ENCODE assay signal across 21 cellular contexts in the genomic region with DNA sequence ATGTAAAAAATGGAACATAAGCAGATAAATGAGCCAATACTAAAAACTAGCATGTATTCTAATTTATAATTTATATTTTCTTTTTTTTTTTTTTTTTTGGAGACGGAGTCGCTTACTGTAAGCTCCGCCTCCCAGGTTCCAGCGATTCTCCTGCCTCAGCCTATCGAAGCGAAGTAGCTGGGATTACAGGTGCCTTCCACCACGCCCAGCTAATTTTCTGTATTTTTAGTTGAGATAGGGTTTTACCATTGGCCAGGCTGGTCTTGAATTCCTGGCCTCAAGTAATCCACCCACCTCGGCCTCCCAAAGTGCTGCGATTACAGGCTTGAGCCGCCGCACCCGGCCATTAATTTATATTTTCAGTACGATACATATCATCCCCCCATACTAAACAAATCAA. TPM values are rescaled to one million over a fixed set of nuclear protein-coding genes. Genes with fewer than 3 reads are reported as not detected.
DNase-seq lines count a peak whose midpoint lies in the region; ATAC-seq and TF ChIP-seq lines count a peak whose summit lies in the region.
"Had no signal": no experiment of that assay in that cellular context is flagged by ENCODE, and none has a peak within 500 bp of the region (broad histone marks: within the 10 kb centered on the region; RNA-seq: fewer than 3 reads in every experiment).

No MANE protein-coding gene starts in this region.

- H3K4me3 Mint-ChIP-seq in CD4-positive, alpha-beta T cell: peak overlapping the region; percentile 64
- peak overlapping the region; percentile 92 for H3K4me3 Mint-ChIP-seq in activated naive CD8-positive, alpha-beta T cell treated with anti-CD3 and anti-CD28 coated beads, Interleukin-2, amount 50 U/mL, for 24 hours
- peak overlapping the region; percentile 55 to 86 (median 72) for H3K4me3 Mint-ChIP-seq in nephron
- H3K4me3 Mint-ChIP-seq: dendritic cell treated with granulocyte-macrophage colony-stimulating factor and Interleukin-4, amounts not matched to agents 40 ng/mL and 50 ng/mL, for 4 days had no signal

- POLR2A ChIA-PET in CD4-positive, alpha-beta T cell (lab: Charles Lee): no interaction called here

- in situ Hi-C loops in GM13977 (cut with MboI; ENCODE audit: low pct_unique_long_range_greater_than_20kb, low sequenced_read_pairs, unreplicated experiment): no loop called here

- peak overlapping the region; percentile 88 for H3K4me3 ChIP-seq in LNCaP clone FGC (ENCODE audit: low read depth, low read length)
- H3K4me3 ChIP-seq: gastroesophageal sphincter had no signal

- intact Hi-C loops in CD4-positive, alpha-beta T cell (cut with DNase I, micrococcal nuclease): loop anchor here in 1 of 2 experiments (5.0 to 10.0 kb wide), 5 partner anchors 149 to 657 kb away; partner anchors contain the start of genes CDKN3 and GCH1

- no peak overlapping the region for H3K27ac ChIP-seq in CD4-positive, alpha-beta T cell (ENCODE audit: low read depth, low read length)
- H3K27ac ChIP-seq: left lung, parathyroid adenoma had no signal

- no peaks in the 10 kb centered on the region for H3K27me3 ChIP-seq in CD4-positive, alpha-beta T cell (ENCODE audit: control insufficient read depth, insufficient read depth, low read length)
- H3K27me3 ChIP-seq: breast epithelium, gastroesophageal sphincter, left lung, sigmoid colon had no signal

- CTCF ChIA-PET in CD4-positive, alpha-beta T cell (lab: Charles Lee): interaction anchor here (0.7 to 1.2 kb wide), 2 partner anchors 27 to 231 kb away, joined by 3 read pairs; partner anchors contain the start of genes SOCS4 and WDHD1

- peak overlapping the region; percentile 61 for H3K27ac Mint-ChIP-seq in CD4-positive, alpha-beta T cell
- H3K27ac Mint-ChIP-seq in activated naive CD8-positive, alpha-beta T cell treated with anti-CD3 and anti-CD28 coated beads, Interleukin-2, amount 50 U/mL, for 24 hours: peak overlapping the region; percentile 23
- H3K27ac Mint-ChIP-seq in nephron: peak overlapping the region; percentile 21 to 77 (median 38)
- H3K27ac Mint-ChIP-seq: dendritic cell treated with granulocyte-macrophage colony-stimulating factor and Interleukin-4, amounts not matched to agents 40 ng/mL and 50 ng/mL, for 4 days had no signal

- peaks cover 61% of the 10 kb centered on the region for H3K4me1 Mint-ChIP-seq in CD4-positive, alpha-beta T cell (ENCODE audit: low read depth)
- peaks cover 48% of the 10 kb centered on the region for H3K4me1 Mint-ChIP-seq in activated naive CD8-positive, alpha-beta T cell treated with anti-CD3 and anti-CD28 coated beads, Interleukin-2, amount 50 U/mL, for 24 hours
- peaks cover 29% of the 10 kb centered on the region for H3K4me1 Mint-ChIP-seq in nephron

- no peaks in the 10 kb centered on the region for H3K9me3 ChIP-seq in CD4-positive, alpha-beta T cell (ENCODE audit: control insufficient read depth, low read length)
- H3K9me3 ChIP-seq: breast epithelium, gastroesophageal sphincter, left lung, sigmoid colon had no signal

- no peaks in the 10 kb centered on the region for H3K27me3 Mint-ChIP-seq in CD4-positive, alpha-beta T cell
- no peaks in the 10 kb centered on the region for H3K27me3 Mint-ChIP-seq in activated naive CD8-positive, alpha-beta T cell treated with anti-CD3 and anti-CD28 coated beads, Interleukin-2, amount 50 U/mL, for 24 hours
- H3K27me3 Mint-ChIP-seq in nephron (ENCODE audit: low read depth): no peaks in the 10 kb centered on the region
- H3K27me3 Mint-ChIP-seq: activated naive CD4-positive, alpha-beta T cell treated with anti-CD3 and anti-CD28 coated beads, Interleukin-2, amount 10 ng/mL, durations not matched to agents 7 days and 5 days; dendritic cell treated with granulocyte-macrophage colony-stimulating factor and Interleukin-4, amounts not matched to agents 40 ng/mL and 50 ng/mL, for 4 days had no signal

- peaks cover 70% of the 10 kb centered on the region for H3K36me3 Mint-ChIP-seq in CD4-positive, alpha-beta T cell (ENCODE audit: low read depth)
- peaks cover 36% of the 10 kb centered on the region for H3K36me3 Mint-ChIP-seq in activated naive CD8-positive, alpha-beta T cell treated with anti-CD3 and anti-CD28 coated beads, Interleukin-2, amount 50 U/mL, for 24 hours (ENCODE audit: low read depth)
- peaks cover 55% of the 10 kb centered on the region for H3K36me3 Mint-ChIP-seq in nephron (ENCODE audit: low read depth)

- no peak for DNase-seq in CD4-positive, alpha-beta T cell
- DNase-seq in LNCaP clone FGC (ENCODE audit: low read depth) (no peak), GM13977 (ENCODE audit: low spot score) (no peak), ecto neural progenitor cell (ENCODE audit: low spot score) (no peak), 8988T (no peak), EL (no peak)
- no peak for DNase-seq in activated naive CD8-positive, alpha-beta T cell treated with anti-CD3 and anti-CD28 coated beads, Interleukin-2, amount 50 U/mL, for 24 hours
- DNase-seq: activated naive CD4-positive, alpha-beta T cell treated with anti-CD3 and anti-CD28 coated beads, Interleukin-2, amount 10 ng/mL, durations not matched to agents 7 days and 5 days; erythroblast; left lung; NCI-H1105 treated with DMSO at 0.1 percent for 48 hours; NCI-H2107; NCI-H526 treated with DMSO at 0.1 percent for 48 hours; SHP77 treated with DMSO at 0.1 percent for 48 hours; sigmoid colon; stimulated activated CD4-positive, alpha-beta T cell treated with anti-CD3 and anti-CD28 coated beads, Interleukin-2, amount 100 ng/mL, for 24 hours had no signal

- no peaks in the 10 kb centered on the region for H3K9me3 Mint-ChIP-seq in CD4-positive, alpha-beta T cell
- no peaks in the 10 kb centered on the region for H3K9me3 Mint-ChIP-seq in activated naive CD8-positive, alpha-beta T cell treated with anti-CD3 and anti-CD28 coated beads, Interleukin-2, amount 50 U/mL, for 24 hours
- no peaks in the 10 kb centered on the region for H3K9me3 Mint-ChIP-seq in nephron
- H3K9me3 Mint-ChIP-seq: activated naive CD4-positive, alpha-beta T cell treated with anti-CD3 and anti-CD28 coated beads, Interleukin-2, amount 10 ng/mL, durations not matched to agents 7 days and 5 days; dendritic cell treated with granulocyte-macrophage colony-stimulating factor and Interleukin-4, amounts not matched to agents 40 ng/mL and 50 ng/mL, for 4 days had no signal

- ATAC-seq in CD4-positive, alpha-beta T cell (ENCODE audit: poor library complexity): no peak
- ATAC-seq in activated naive CD8-positive, alpha-beta T cell treated with anti-CD3 and anti-CD28 coated beads, Interleukin-2, amount 50 U/mL, for 24 hours: no peak
- ATAC-seq: gastroesophageal sphincter, left lung had no signal

- TF ChIP-seq CTCF in CD4-positive, alpha-beta T cell (IDR thresholded peaks at IDR 0.05): no peak
- TF ChIP-seq CTCF in LNCaP clone FGC (IDR thresholded peaks at IDR 0.05; ENCODE audit: control insufficient read depth, extremely low read depth, insufficient read depth) (no peak), nephron (IDR thresholded peaks at IDR 0.05; ENCODE audit: unreplicated experiment in 3 of 3) (no peak), GM13977 (IDR thresholded peaks at IDR 0.05; ENCODE audit: extremely low read depth, insufficient read depth, missing control alignments) (no peak)

RNA-seq across cellular contexts. Expression of gene MAPK1IP1L, which starts 2.7 kb away (rescaled TPM):
- 100 to 1,000 TPM; 198 to 207 TPM for total RNA-seq in CD4-positive, alpha-beta T cell

RNA-seq across cellular contexts. Expression of gene SOCS4, which starts 27.1 kb away (rescaled TPM):
- 10 to 100 TPM; 19.5 to 20.7 TPM for total RNA-seq in CD4-positive, alpha-beta T cell

RNA-seq across cellular contexts. Expression of gene WDHD1, which starts 27.2 kb away (rescaled TPM):
- total RNA-seq in CD4-positive, alpha-beta T cell: 1 to 10 TPM; 1.8 to 2.2 TPM
